In genomic region chr5:53167836-53168235, GRCh38 we compare ENCODE assay signal across 14 cellular contexts. TPM values are rescaled to one million over a fixed set of nuclear protein-coding genes. Genes with fewer than 3 reads are reported as not detected.
DNase-seq lines count a peak whose midpoint lies in the region; ATAC-seq, FAIRE-seq and TF ChIP-seq lines count a peak whose summit lies in the region.
"Had no signal": no experiment of that assay in that cellular context is flagged by ENCODE, and none has a peak within 500 bp of the region (broad histone marks: within the 10 kb centered on the region; RNA-seq: fewer than 3 reads in every experiment).

No MANE protein-coding gene starts in this region.

- intact Hi-C loops in HepG2 (cut with micrococcal nuclease; ENCODE audit: unreplicated experiment) (no loop called here), aorta (cut with DNase I) (loop anchor here in 1 of 2 donors (5.0 kb wide), 1 partner anchor 259 kb away; no protein-coding TSS in a partner anchor)
- intact Hi-C loops in activated CD8-positive, alpha-beta T cell treated with anti-CD3 and anti-CD28 coated beads for 36 hours (cut with micrococcal nuclease) = no loop called here

- CTCF ChIA-PET in HepG2 (lab: Yijun Ruan, JAX; ENCODE audit: low intra/inter-chr PET ratio, low total read pairs) = no interaction called here
- CTCF ChIA-PET in activated CD8-positive, alpha-beta T cell treated with anti-CD3 and anti-CD28 coated beads for 36 hours (lab: Charles Lee) = no interaction called here

- in situ Hi-C loops in HepG2 (cut with HindIII; ENCODE audit: extremely low pct_ligation_motif_present, low pct_unique_long_range_greater_than_20kb) = no loop called here

- no peaks in the 10 kb centered on the region for H3K9me3 Mint-ChIP-seq in activated CD8-positive, alpha-beta T cell treated with anti-CD3 and anti-CD28 coated beads for 36 hours
- H3K9me3 Mint-ChIP-seq: activated naive CD8-positive, alpha-beta T cell treated with anti-CD3 and anti-CD28 coated beads, Interleukin-2, amount 50 U/mL, for 24 hours had no signal

- no peaks in the 10 kb centered on the region for H3K36me3 ChIP-seq in liver (ENCODE audit: control insufficient read depth in 4 of 4, insufficient read depth in 3 of 4, low read depth in 1 of 4, low read length in 3 of 4)
- no peaks in the 10 kb centered on the region for H3K36me3 ChIP-seq in HepG2 (replicated peaks in 1 of 2; ENCODE audit: control insufficient read depth in 1 of 2, insufficient read depth in 2 of 2, low read length in 2 of 2)
- no peaks in the 10 kb centered on the region for H3K36me3 ChIP-seq in aorta (ENCODE audit: control insufficient read depth in 1 of 2, insufficient read depth in 2 of 2, low read length in 1 of 2)

- H3K27me3 Mint-ChIP-seq in activated CD8-positive, alpha-beta T cell treated with anti-CD3 and anti-CD28 coated beads for 36 hours = peaks cover 3% of the 10 kb centered on the region

- H3K9me3 ChIP-seq in liver (ENCODE audit: control insufficient read depth in 4 of 4, low read length in 3 of 4) (no peaks in the 10 kb centered on the region), HepG2 (ENCODE audit: low read length) (no peaks in the 10 kb centered on the region), aorta (ENCODE audit: control insufficient read depth, low read length) (no peaks in the 10 kb centered on the region)
- H3K9me3 ChIP-seq: A549 had no signal

- H3K4me3 Mint-ChIP-seq in activated CD8-positive, alpha-beta T cell treated with anti-CD3 and anti-CD28 coated beads for 36 hours = no peak overlapping the region
- H3K4me3 Mint-ChIP-seq: activated naive CD8-positive, alpha-beta T cell treated with anti-CD3 and anti-CD28 coated beads, Interleukin-2, amount 50 U/mL, for 24 hours had no signal

- H3K27ac ChIP-seq in liver (ENCODE audit: low read depth in 1 of 2, low read length in 2 of 2) (no peak overlapping the region), HepG2 (ENCODE audit: extremely low read length, insufficient read depth, low read length) (no peak overlapping the region), aorta (ENCODE audit: low read depth in 1 of 2, low read length in 2 of 2) (no peak overlapping the region)
- H3K27ac ChIP-seq: A549 had no signal

- no peak overlapping the region for H3K4me2 ChIP-seq in HepG2 (ENCODE audit: low read depth, low read length)
- H3K4me2 ChIP-seq: A549 had no signal

- no peak overlapping the region for H2AFZ ChIP-seq in HepG2 (ENCODE audit: low read length)

- H3K4me1 Mint-ChIP-seq in activated CD8-positive, alpha-beta T cell treated with anti-CD3 and anti-CD28 coated beads for 36 hours (ENCODE audit: low read depth) = no peaks in the 10 kb centered on the region
- H3K4me1 Mint-ChIP-seq: activated naive CD8-positive, alpha-beta T cell treated with anti-CD3 and anti-CD28 coated beads, Interleukin-2, amount 50 U/mL, for 24 hours had no signal

- DNase-seq in HepG2 (ENCODE audit: low spot score) (no peak), fibroblast of the aortic adventitia (ENCODE audit: low read depth) (peak; percentile 50), myocyte (ENCODE audit: low read depth) (peak; percentile 98), aorta (peak in 1 of 2 donors; percentile 48), H54 (ENCODE audit: insufficient read length, low spot score) (no peak)
- DNase-seq in activated CD8-positive, alpha-beta T cell treated with anti-CD3 and anti-CD28 coated beads for 36 hours = no peak
- DNase-seq: activated naive CD8-positive, alpha-beta T cell treated with anti-CD3 and anti-CD28 coated beads, Interleukin-2, amount 50 U/mL, for 24 hours; NCI-H187; T-helper 9 cell had no signal

- H3K4me3 ChIP-seq in liver (ENCODE audit: low read depth in 1 of 3, low read length in 3 of 3) = no peak overlapping the region
- no peak overlapping the region for H3K4me3 ChIP-seq in HepG2 (replicated peaks in 1 of 3; ENCODE audit: insufficient read depth in 1 of 3, low read depth in 2 of 3, low read length in 3 of 3)
- no peak overlapping the region for H3K4me3 ChIP-seq in fibroblast of the aortic adventitia (ENCODE audit: low read depth, low read length)
- no peak overlapping the region for H3K4me3 ChIP-seq in aorta (ENCODE audit: low read length in 2 of 2)
- H3K4me3 ChIP-seq: A549, skin epidermis had no signal

- 52% methylated on average over 1 of the region's 1 CpG for WGBS in liver
- 0% methylated on average over 1 of the region's 1 CpG for WGBS in HepG2 (ENCODE audit: low lambda C conversion rate)
- WGBS in aorta, 2 donors = 59 to 69% methylated on average over 1 of the region's 1 CpG

- no peaks in the 10 kb centered on the region for H4K20me1 ChIP-seq in HepG2 (ENCODE audit: insufficient read depth, low read length)

- H3K27me3 ChIP-seq in liver (ENCODE audit: control insufficient read depth in 4 of 4, insufficient read depth in 4 of 4, low read length in 3 of 4) (no peaks in the 10 kb centered on the region), HepG2 (ENCODE audit: control insufficient read depth in 1 of 2, insufficient read depth in 2 of 2, low read length in 2 of 2) (no peaks in the 10 kb centered on the region), aorta (ENCODE audit: control insufficient read depth in 1 of 2, insufficient read depth in 2 of 2, low read length in 1 of 2) (no peaks in the 10 kb centered on the region)

- peaks cover 4 to 24% (median 13%) of the 10 kb centered on the region in 4 donors for H3K4me1 ChIP-seq in liver (ENCODE audit: control insufficient read depth in 4 of 4, insufficient read depth in 4 of 4, low read length in 3 of 4)
- peaks cover 17% of the 10 kb centered on the region for H3K4me1 ChIP-seq in HepG2 (ENCODE audit: insufficient read depth, low read length)
- no peaks in the 10 kb centered on the region for H3K4me1 ChIP-seq in aorta (ENCODE audit: control insufficient read depth in 1 of 2, insufficient read depth in 2 of 2, low read length in 2 of 2)
- H3K4me1 ChIP-seq: A549 had no signal

- FAIRE-seq in HepG2 (lab: Jason Lieb, UNC) (no peak), H54 (lab: Jason Lieb, UNC) (no peak)
- FAIRE-seq: A549, G401.6 had no signal

- TF ChIP-seq POLR2A in HepG2 (IDR thresholded peaks at IDR 0.05; ENCODE audit: insufficient read depth in 1 of 2, low read depth in 2 of 2, low read length in 2 of 2) (no peak), H54 (IDR thresholded peaks at IDR 0.05; ENCODE audit: low read depth, low read length) (no peak)

- ATAC-seq in HepG2 = no peak
- ATAC-seq in aorta (ENCODE audit: low FRiP score) = peak; percentile 81
- ATAC-seq in GM21367 (IDR thresholded peaks at IDR 0.05; ENCODE audit: unreplicated experiment) = no peak
- no peak for ATAC-seq in activated CD8-positive, alpha-beta T cell treated with anti-CD3 and anti-CD28 coated beads for 36 hours
- ATAC-seq: A549; activated naive CD8-positive, alpha-beta T cell treated with anti-CD3 and anti-CD28 coated beads, Interleukin-2, amount 50 U/mL, for 24 hours had no signal

- H3K79me2 ChIP-seq in HepG2 (ENCODE audit: insufficient read depth, low read length) = no peaks in the 10 kb centered on the region

- no TSS peak for BruUV-seq in HepG2 (replicated peaks; lab: Mats Ljungman, UMichigan)

- no peak for TF ChIP-seq EP300 in HepG2 (IDR thresholded peaks at IDR 0.05; ENCODE audit: low read depth in 2 of 2, low read length in 2 of 2)
- no peak for TF ChIP-seq EP300 in HepG2 (CRISPR knock-in tag; IDR thresholded peaks at IDR 0.05; ENCODE audit: borderline replicate concordance)

- no peaks in the 10 kb centered on the region for H3K36me3 Mint-ChIP-seq in activated CD8-positive, alpha-beta T cell treated with anti-CD3 and anti-CD28 coated beads for 36 hours (ENCODE audit: low read depth)

- TF ChIP-seq RAD21 in liver (IDR thresholded peaks at IDR 0.05) (peak in 1 of 2 donors; percentile 32), HepG2 (CRISPR knock-in tag; IDR thresholded peaks at IDR 0.05) (no peak)

- H3K9ac ChIP-seq in liver (ENCODE audit: low read depth in 1 of 2, low read length in 2 of 2) = no peak overlapping the region
- no peak overlapping the region for H3K9ac ChIP-seq in HepG2 (ENCODE audit: insufficient read depth, low read depth, low read length)

- no peak overlapping the region for H3K27ac Mint-ChIP-seq in activated CD8-positive, alpha-beta T cell treated with anti-CD3 and anti-CD28 coated beads for 36 hours
- H3K27ac Mint-ChIP-seq: activated naive CD8-positive, alpha-beta T cell treated with anti-CD3 and anti-CD28 coated beads, Interleukin-2, amount 50 U/mL, for 24 hours had no signal

- no peak for TF ChIP-seq CTCF in liver (IDR thresholded peaks at IDR 0.05; ENCODE audit: low read depth, low read length, missing input control)
- no peak for TF ChIP-seq CTCF in HepG2 (CRISPR knock-in tag; IDR thresholded peaks at IDR 0.05)
- TF ChIP-seq CTCF in fibroblast of the aortic adventitia (IDR thresholded peaks at IDR 0.05; ENCODE audit: insufficient read depth, low read length) = no peak
- no peak for TF ChIP-seq CTCF in activated CD8-positive, alpha-beta T cell treated with anti-CD3 and anti-CD28 coated beads for 36 hours (IDR thresholded peaks at IDR 0.05)

- POLR2A ChIA-PET in HepG2 (lab: Yijun Ruan, JAX) = no interaction called here
- POLR2A ChIA-PET in activated CD8-positive, alpha-beta T cell treated with anti-CD3 and anti-CD28 coated beads for 36 hours (lab: Charles Lee) = interaction anchor here (0.6 kb wide), 1 partner anchor 1674 kb away, joined by 3 read pairs; no protein-coding TSS in a partner anchor

RNA-seq across cellular contexts. Expression of gene MOCS2, which starts 58.3 kb away (rescaled TPM):
- total RNA-seq in liver = 10 to 100 TPM; 13.2 to 39.7 TPM
- polyA plus RNA-seq in liver = 10 to 100 TPM; 38.4 to 58.5 TPM
- 41.9 and 53.5 TPM in 2 replicates for total RNA-seq in HepG2 (2016; rRNA removed; fragmentation: Illumina TruSeq; extraction: Trizol)
- 13.8 and 14.3 TPM in 2 replicates for total RNA-seq in HepG2 (2016; cell fraction: cytosol; rRNA removed; fragmentation: Illumina TruSeq; extraction: Trizol; ENCODE audit: low read depth)
- total RNA-seq in HepG2 (2016; cell fraction: insoluble cytoplasmic fraction; rRNA removed; fragmentation: Illumina TruSeq; extraction: Trizol) = 37.8 and 54.2 TPM in 2 replicates
- 36.0 and 36.2 TPM in 2 replicates for total RNA-seq in HepG2 (2016; cell fraction: membrane; rRNA removed; fragmentation: Illumina TruSeq; extraction: Trizol)
- total RNA-seq in HepG2 (2016; cell fraction: nucleus; rRNA removed; fragmentation: Illumina TruSeq; extraction: Trizol) = 20.8 and 22.3 TPM in 2 replicates
- polyA plus RNA-seq in HepG2 (2011; rRNA removed) = 13.3 and 19.2 TPM in 2 replicates
- polyA plus RNA-seq in HepG2 (2011; cell fraction: cytosol; rRNA removed) = 9.1 and 14.4 TPM in 2 replicates
- 6.2 and 10.1 TPM in 2 replicates for polyA plus RNA-seq in HepG2 (2011; cell fraction: nucleus; rRNA removed)
- 24.2 and 29.8 TPM in 2 replicates for polyA plus RNA-seq in HepG2 (2012)
- polyA plus RNA-seq in HepG2 (2016; cell fraction: cytosol; fragmentation: Illumina TruSeq; extraction: Trizol; ENCODE audit: low read depth) = 20.1 and 24.5 TPM in 2 replicates
- 67.1 and 69.6 TPM in 2 replicates for polyA plus RNA-seq in HepG2 (2016; cell fraction: insoluble cytoplasmic fraction; fragmentation: Illumina TruSeq; extraction: Trizol; ENCODE audit: low read depth)
- polyA plus RNA-seq in HepG2 (2016; cell fraction: membrane; fragmentation: Illumina TruSeq; extraction: Trizol; ENCODE audit: low read depth) = 45.5 and 45.8 TPM in 2 replicates
- 32.3 and 36.1 TPM in 2 replicates for polyA plus RNA-seq in HepG2 (2016; cell fraction: nucleus; fragmentation: Illumina TruSeq; extraction: Trizol; ENCODE audit: insufficient read depth, low read depth)
- 3.1 and 8.6 TPM in 2 replicates for polyA minus RNA-seq in HepG2 (2011; rRNA and poly(A)+ RNA removed; ENCODE audit: low replicate concordance)
- polyA minus RNA-seq in HepG2 (2011; cell fraction: cytosol; rRNA and poly(A)+ RNA removed) = 7.5 and 9.3 TPM in 2 replicates
- polyA minus RNA-seq in HepG2 (2011; cell fraction: nucleus; rRNA and poly(A)+ RNA removed) = 16.4 and 23.2 TPM in 2 replicates
- total RNA-seq in fibroblast of the aortic adventitia (ENCODE audit: low replicate concordance) = 74.2 and 74.8 TPM in 2 replicates
- 107 and 122 TPM in 2 replicates for total RNA-seq in myocyte
- 76.2 TPM for polyA plus RNA-seq in myocyte (2012)
- 10 to 100 TPM; 36.5 to 39.2 TPM for total RNA-seq in aorta
- polyA plus RNA-seq in aorta = 100 to 1,000 TPM in 1 of 2 donors, 10 to 100 TPM in 1; 67.7 to 130 TPM
- 10 to 100 TPM; 18.6 to 19.9 TPM for total RNA-seq in activated CD8-positive, alpha-beta T cell treated with anti-CD3 and anti-CD28 coated beads for 36 hours

Comparison
In these comparisons a context has a peak if more than half of its experiments do, and no peak if none do; other contexts are left out.
1. DNase-seq: peak in fibroblast of the aortic adventitia (single experiment) and myocyte (single experiment); none in HepG2 (single experiment), H54 (single experiment) and activated CD8-positive, alpha-beta T cell treated with anti-CD3 and anti-CD28 coated beads for 36 hours (single experiment).